Comparison of ENCODE assay signal across 19 cellular contexts in the genomic region with DNA sequence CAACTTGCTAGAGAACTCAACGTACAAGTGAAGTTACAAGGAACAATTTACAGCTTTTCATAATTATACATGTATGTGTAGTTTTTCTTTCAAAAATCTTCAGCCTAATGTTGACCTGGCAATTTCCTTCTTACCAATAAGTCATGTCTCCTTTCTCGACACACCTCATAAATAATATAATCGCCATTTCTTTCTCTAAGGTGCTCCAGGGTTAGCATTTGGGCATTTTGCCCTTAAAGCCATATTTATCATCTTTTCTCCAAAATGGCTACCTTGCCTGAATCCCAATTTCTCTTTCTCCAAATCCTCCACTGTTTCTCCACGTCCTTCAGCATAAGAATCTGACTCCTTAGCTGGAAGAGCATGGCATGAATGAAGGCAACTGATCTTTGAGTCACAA.
"Had no signal": no experiment of that assay in that cellular context is flagged by ENCODE, and none has a peak within 500 bp of the region (broad histone marks: within the 10 kb centered on the region; RNA-seq: fewer than 3 reads in every experiment).

No MANE protein-coding gene starts in this region.

- DNase-seq: activated CD4-positive, alpha-beta T cell treated with anti-CD3 and anti-CD28 coated beads for 1 hour; activated CD4-positive, alpha-beta T cell treated with anti-CD3 and anti-CD28 coated beads, Interleukin-2, amount 50 U/mL, for 48 hours; activated gamma-delta T cell; effector CD8-positive, alpha-beta T cell; heart right ventricle; immature natural killer cell; left ventricle myocardium superior; mesendoderm; naive thymus-derived CD8-positive, alpha-beta T cell; sigmoid colon; spleen; stimulated activated naive B cell treated with anti-CD40 and anti-IgM and Interleukin-4, amounts not matched to agents 10 μg/mL and 1 μg/mL and 100 μg/mL, for 72 hours; upper lobe of right lung; WERI-Rb-1 had no signal

- H3K36me3 ChIP-seq: ascending aorta, esophagus muscularis mucosa, heart right ventricle, neutrophil, sigmoid colon, spleen, upper lobe of right lung, WERI-Rb-1 had no signal

- H3K36me3 Mint-ChIP-seq: activated naive CD4-positive, alpha-beta T cell treated with anti-CD3 and anti-CD28 coated beads, Interleukin-2, amount 50 U/mL, for 24 hours; immature natural killer cell; naive thymus-derived CD8-positive, alpha-beta T cell; stimulated activated naive B cell treated with anti-CD40 and anti-IgM and Interleukin-4, amounts not matched to agents 10 μg/mL and 1 μg/mL and 100 μg/mL, for 72 hours had no signal

- H3K27me3 Mint-ChIP-seq: activated naive CD4-positive, alpha-beta T cell treated with anti-CD3 and anti-CD28 coated beads, Interleukin-2, amount 50 U/mL, for 24 hours; dendritic cell treated with granulocyte-macrophage colony-stimulating factor and Interleukin-4, amounts not matched to agents 40 ng/mL and 50 ng/mL, for 4 days had no signal

- ATAC-seq: heart right ventricle; left ventricle myocardium superior; naive thymus-derived CD8-positive, alpha-beta T cell had no signal

- H3K27me3 ChIP-seq: ascending aorta, esophagus muscularis mucosa, neutrophil, sigmoid colon, spleen, upper lobe of right lung had no signal

- H3K4me1 ChIP-seq: ascending aorta, spleen had no signal

- H3K4me3 ChIP-seq: ascending aorta, esophagus muscularis mucosa, heart right ventricle, sigmoid colon, spleen, upper lobe of right lung had no signal

- H3K27ac Mint-ChIP-seq: activated naive CD4-positive, alpha-beta T cell treated with anti-CD3 and anti-CD28 coated beads, Interleukin-2, amount 50 U/mL, for 24 hours; dendritic cell treated with granulocyte-macrophage colony-stimulating factor and Interleukin-4, amounts not matched to agents 40 ng/mL and 50 ng/mL, for 4 days; immature natural killer cell; naive thymus-derived CD8-positive, alpha-beta T cell; stimulated activated naive B cell treated with anti-CD40 and anti-IgM and Interleukin-4, amounts not matched to agents 10 μg/mL and 1 μg/mL and 100 μg/mL, for 72 hours had no signal

- H3K9me3 Mint-ChIP-seq: activated naive CD4-positive, alpha-beta T cell treated with anti-CD3 and anti-CD28 coated beads, Interleukin-2, amount 50 U/mL, for 24 hours; immature natural killer cell; naive thymus-derived CD8-positive, alpha-beta T cell had no signal

- H3K9me3 ChIP-seq: ascending aorta, esophagus muscularis mucosa, heart right ventricle, neutrophil, sigmoid colon, spleen, upper lobe of right lung had no signal

- H3K4me3 Mint-ChIP-seq: activated naive CD4-positive, alpha-beta T cell treated with anti-CD3 and anti-CD28 coated beads, Interleukin-2, amount 50 U/mL, for 24 hours; dendritic cell treated with granulocyte-macrophage colony-stimulating factor and Interleukin-4, amounts not matched to agents 40 ng/mL and 50 ng/mL, for 4 days; immature natural killer cell; naive thymus-derived CD8-positive, alpha-beta T cell; stimulated activated naive B cell treated with anti-CD40 and anti-IgM and Interleukin-4, amounts not matched to agents 10 μg/mL and 1 μg/mL and 100 μg/mL, for 72 hours had no signal

- H3K27ac ChIP-seq: ascending aorta, esophagus muscularis mucosa, heart right ventricle, neutrophil, sigmoid colon, spleen, upper lobe of right lung, WERI-Rb-1 had no signal

- H3K4me1 Mint-ChIP-seq: activated naive CD4-positive, alpha-beta T cell treated with anti-CD3 and anti-CD28 coated beads, Interleukin-2, amount 50 U/mL, for 24 hours; immature natural killer cell; naive thymus-derived CD8-positive, alpha-beta T cell had no signal
